ENCODE assay signal across 8 cellular contexts in genomic region chr5:102368392-102368791, GRCh38.
"Had no signal": no experiment of that assay in that cellular context is flagged by ENCODE, and none has a peak within 500 bp of the region (broad histone marks: within the 10 kb centered on the region; RNA-seq: fewer than 3 reads in every experiment).

No MANE protein-coding gene starts in this region.

- H3K36me3 ChIP-seq: HAP-1 had no signal

- H3K4me1 ChIP-seq: HAP-1 had no signal

- H3K4me3 ChIP-seq: HAP-1 had no signal

- ATAC-seq: HCT116 had no signal

- H3K27ac ChIP-seq: HL-60 had no signal

- H3K9me3 ChIP-seq: HAP-1 had no signal

- DNase-seq: GOT3, H7, HFFc6, Kasumi-1, KG1 had no signal
